1 cellular context compared by ENCODE assay signal in the genomic region with DNA sequence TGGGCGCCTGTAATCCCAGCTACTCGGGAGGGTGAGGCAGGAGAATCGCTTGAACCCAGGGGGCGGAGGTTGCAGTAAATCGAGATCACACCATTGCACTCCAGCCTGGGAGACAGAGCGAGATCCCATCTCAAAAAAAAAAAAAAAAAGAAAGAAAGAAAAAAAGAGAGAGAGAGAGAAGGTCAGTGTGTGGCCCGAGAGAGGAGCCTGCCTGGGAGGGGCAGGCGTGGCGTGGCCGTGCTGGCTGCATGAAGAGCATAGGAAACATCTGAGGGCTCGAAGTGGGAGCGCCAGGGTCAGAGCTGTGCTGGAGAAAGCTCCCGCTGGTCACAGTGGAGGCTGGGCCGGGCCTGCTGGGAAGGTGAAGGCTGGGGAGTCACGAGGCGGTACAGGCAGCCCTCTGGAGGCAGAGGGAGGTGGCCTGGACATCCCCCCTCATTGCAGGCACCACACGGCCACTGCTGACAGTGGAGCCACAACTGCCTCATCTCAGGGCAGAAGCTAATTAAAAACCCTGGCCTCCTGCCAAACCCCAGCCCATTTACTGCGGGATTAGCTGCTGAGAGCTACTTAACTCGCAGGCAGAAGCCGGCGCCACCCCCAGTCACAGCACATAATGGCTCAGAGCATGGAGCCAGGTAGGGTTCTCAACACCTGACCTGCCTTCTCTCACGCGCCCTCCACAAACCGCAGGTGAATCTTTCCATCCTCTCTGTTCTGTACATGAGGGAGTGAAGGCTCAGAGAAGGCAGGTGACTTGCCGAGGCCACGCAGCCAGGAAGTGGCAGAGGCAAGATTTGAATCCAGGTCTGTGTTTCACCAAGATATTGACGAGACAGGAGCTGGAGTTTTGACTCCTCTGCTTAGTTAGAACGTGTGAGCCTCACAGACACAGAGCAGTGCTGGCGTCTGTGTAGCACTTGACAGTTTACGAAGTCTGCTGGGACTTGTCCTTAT.
TF ChIP-seq lines count a peak whose summit lies in the region.

No MANE protein-coding gene starts in this region.

TF ChIP-seq in IMR-90, 13 proteins besides CTCF, POLR2A, EP300 and RAD21 (continued from another document):
- TF ChIP-seq USF2 (IDR thresholded peaks at IDR 0.05; ENCODE audit: low read depth, low read length) (no peak), CEBPB (IDR thresholded peaks at IDR 0.05; ENCODE audit: low read depth, low read length) (no peak), BHLHE40 (IDR thresholded peaks at IDR 0.05; ENCODE audit: low read depth, low read length) (no peak), RCOR1 (IDR thresholded peaks at IDR 0.05; ENCODE audit: insufficient replicate concordance, low read length) (no peak), RFX5 (IDR thresholded peaks at IDR 0.05; ENCODE audit: low read depth, low read length) (no peak)
